In the genomic region with DNA sequence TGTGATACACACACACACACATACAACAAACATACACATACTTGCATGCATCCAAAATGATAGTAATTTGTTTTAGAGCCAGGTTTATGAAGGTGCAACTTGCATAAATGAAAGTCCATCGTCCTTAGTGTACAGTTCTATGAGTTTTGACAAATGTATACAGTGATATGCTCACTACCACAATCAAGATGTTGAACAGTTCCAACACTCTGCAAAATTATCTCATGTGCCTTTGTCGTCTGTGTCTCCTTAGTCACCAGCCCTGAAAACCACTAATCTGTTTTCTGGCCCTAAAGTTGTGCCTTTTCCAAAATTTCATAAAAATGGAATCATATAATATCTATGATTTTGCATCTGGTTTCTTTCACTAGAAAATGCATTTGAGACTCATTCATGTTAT, we compare ENCODE assay signal across 27 cellular contexts.
"Had no signal": no experiment of that assay in that cellular context is flagged by ENCODE, and none has a peak within 500 bp of the region (broad histone marks: within the 10 kb centered on the region; RNA-seq: fewer than 3 reads in every experiment).

No MANE protein-coding gene starts in this region.

- DNase-seq: natural killer cell; occipital lobe; ovary; posterior cingulate gyrus; psoas muscle; right cardiac atrium; right lobe of liver; sigmoid colon; small intestine; stimulated activated CD4-positive, alpha-beta T cell treated with anti-CD3 and anti-CD28 coated beads, Interleukin-15, amount 100 ng/mL, for 24 hours; stimulated activated CD4-positive, alpha-beta T cell treated with anti-CD3 and anti-CD28 coated beads, Interleukin-2, amount 100 ng/mL, for 24 hours; stimulated activated CD4-positive, alpha-beta T cell treated with anti-CD3 and anti-CD28 coated beads, Interleukin-2, amount 100 ng/mL, for 48 hours; stimulated activated CD4-positive, alpha-beta T cell treated with anti-CD3 and anti-CD28 coated beads, Interleukin-4, amount 100 ng/mL, for 24 hours; stimulated activated CD8-positive, alpha-beta memory T cell treated with anti-CD3 and anti-CD28 coated beads, Interleukin-4, amount 100 ng/mL, for 48 hours; stimulated activated naive CD4-positive, alpha-beta T cell; stimulated activated naive CD8-positive, alpha-beta T cell treated with anti-CD3 and anti-CD28 coated beads, Interleukin-15, amount 100 ng/mL, for 72 hours; stimulated activated naive CD8-positive, alpha-beta T cell treated with anti-CD3 and anti-CD28 coated beads, Interleukin-15, Interleukin-2, amounts not matched to agents 100 U/mL and 50 U/mL, for 24 hours; substantia nigra; testis; tibial artery; transverse colon; upper lobe of right lung; uterus had no signal

- H2AFZ ChIP-seq: neural progenitor cell, parathyroid adenoma had no signal

- H3K79me2 ChIP-seq: parathyroid adenoma had no signal

- H3K9me3 ChIP-seq: ovary, psoas muscle, right lobe of liver, sigmoid colon, suprapubic skin, testis, tibial artery, transverse colon, upper lobe of right lung, uterus had no signal

- H3K27me3 ChIP-seq: neural progenitor cell, ovary, right lobe of liver, sigmoid colon, suprapubic skin, testis, tibial artery, transverse colon, upper lobe of right lung, uterus had no signal

- FAIRE-seq: small intestine had no signal

- H3K27ac ChIP-seq: neural progenitor cell, ovary, parathyroid adenoma, psoas muscle, right lobe of liver, sigmoid colon, suprapubic skin, testis, tibial artery, transverse colon, upper lobe of right lung, uterus had no signal

- ATAC-seq: natural killer cell; psoas muscle; right cardiac atrium; right lobe of liver; stimulated activated memory B cell treated with anti-CD40 and anti-IgM and Interleukin-4, amounts not matched to agents 10 μg/mL and 1 μg/mL and 100 μg/mL, for 72 hours; stimulated activated naive CD8-positive, alpha-beta T cell treated with anti-CD3 and anti-CD28 coated beads, Interleukin-15, amount 100 ng/mL, for 72 hours; stimulated activated naive CD8-positive, alpha-beta T cell treated with anti-CD3 and anti-CD28 coated beads, Interleukin-15, Interleukin-2, amounts not matched to agents 100 U/mL and 50 U/mL, for 24 hours; upper lobe of right lung had no signal

- H3K4me3 ChIP-seq: neural progenitor cell, ovary, psoas muscle, right lobe of liver, sigmoid colon, suprapubic skin, testis, tibial artery, transverse colon, upper lobe of right lung, uterus had no signal

- H3K4me2 ChIP-seq: neural progenitor cell had no signal

- H3K36me3 ChIP-seq: neural progenitor cell, ovary, right lobe of liver, suprapubic skin, tibial artery, transverse colon, upper lobe of right lung, uterus had no signal

- H3K4me1 ChIP-seq: parathyroid adenoma, psoas muscle, right lobe of liver, sigmoid colon, suprapubic skin, testis, tibial artery, transverse colon, upper lobe of right lung, uterus had no signal

- H3K9ac ChIP-seq: neural progenitor cell, parathyroid adenoma had no signal
